In genomic region chr12:4159851-4160250, GRCh38 we compare ENCODE assay signal across 19 cellular contexts.
"Had no signal": no experiment of that assay in that cellular context is flagged by ENCODE, and none has a peak within 500 bp of the region (broad histone marks: within the 10 kb centered on the region; RNA-seq: fewer than 3 reads in every experiment).

No MANE protein-coding gene starts in this region.

- H3K27ac Mint-ChIP-seq: stimulated activated naive B cell treated with anti-CD40 and anti-IgM and Interleukin-4, amounts not matched to agents 10 μg/mL and 1 μg/mL and 100 μg/mL, for 72 hours; WTC11 had no signal

- H3K27me3 Mint-ChIP-seq: stimulated activated naive B cell treated with anti-CD40 and anti-IgM and Interleukin-4, amounts not matched to agents 10 μg/mL and 1 μg/mL and 100 μg/mL, for 72 hours had no signal

- H3K4me3 Mint-ChIP-seq: stimulated activated naive B cell treated with anti-CD40 and anti-IgM and Interleukin-4, amounts not matched to agents 10 μg/mL and 1 μg/mL and 100 μg/mL, for 72 hours; WTC11 had no signal

- H3K9me3 ChIP-seq: adrenal gland, breast epithelium, sigmoid colon, SJSA1, thyroid gland had no signal

- DNase-seq: activated CD4-positive, alpha-beta T cell treated with anti-CD3 and anti-CD28 coated beads for 4 hours; activated T-cell treated with anti-CD3 and anti-CD28 coated beads, Interleukin-2, amount 50 U/mL, for 1 hour; foreskin melanocyte; hypothalamus; mammary epithelial cell; midbrain; occipital lobe; posterior cingulate gyrus; sigmoid colon; stimulated activated CD4-positive, alpha-beta T cell treated with anti-CD3 and anti-CD28 coated beads, Interleukin-4, amount 100 ng/mL, for 24 hours; stimulated activated naive B cell treated with anti-CD40 and anti-IgM and Interleukin-4, amounts not matched to agents 10 μg/mL and 1 μg/mL and 100 μg/mL, for 72 hours; thyroid gland had no signal

- FAIRE-seq: astrocyte, endometrium, TTC549 had no signal

- H3K36me3 Mint-ChIP-seq: stimulated activated naive B cell treated with anti-CD40 and anti-IgM and Interleukin-4, amounts not matched to agents 10 μg/mL and 1 μg/mL and 100 μg/mL, for 72 hours had no signal

- ATAC-seq: WTC11 had no signal
